In the genomic region with DNA sequence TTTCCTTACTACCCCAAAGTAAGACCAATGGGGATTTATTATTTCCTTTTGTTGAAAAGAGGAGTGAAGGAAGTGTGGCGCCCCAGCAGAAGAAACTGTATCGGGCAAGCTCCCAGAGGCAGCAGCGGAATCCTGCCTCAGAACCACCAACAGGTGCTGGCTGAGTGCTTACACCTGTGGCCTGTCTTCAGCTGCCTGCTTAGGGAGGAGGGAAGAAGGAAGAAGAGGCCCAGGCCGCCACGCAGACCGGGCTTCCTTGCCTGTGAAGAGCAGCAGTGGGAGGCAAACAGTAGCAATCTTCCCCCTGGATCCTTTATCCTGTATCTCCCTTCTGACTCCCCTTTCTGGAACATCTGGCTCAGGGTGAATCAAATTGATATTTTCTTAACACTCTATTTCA, we compare ENCODE assay signal across 20 cellular contexts.
DNase-seq lines count a peak whose midpoint lies in the region; ATAC-seq and TF ChIP-seq lines count a peak whose summit lies in the region.
"Had no signal": no experiment of that assay in that cellular context is flagged by ENCODE, and none has a peak within 500 bp of the region (broad histone marks: within the 10 kb centered on the region; RNA-seq: fewer than 3 reads in every experiment).

No MANE protein-coding gene starts in this region.

- TF ChIP-seq CTCF in H9 (conservative IDR thresholded peaks at IDR 0.05) (no peak), brain (conservative IDR thresholded peaks at IDR 0.05) (no peak), mesothelial cell of epicardium (IDR thresholded peaks at IDR 0.05; ENCODE audit: unreplicated experiment) (no peak)

- H3K23ac ChIP-seq in H9 (ENCODE audit: insufficient read length, low read depth, low read length): no peak overlapping the region

- H3K4ac ChIP-seq in H9 (ENCODE audit: low read depth, low read length): no peak overlapping the region

- H4K8ac ChIP-seq in H9 (replicated peaks; ENCODE audit: insufficient read length, low read depth, low read length): no peak overlapping the region

- H3K27ac Mint-ChIP-seq in H9 (peak overlapping the region; percentile 76 to 98 (median 95); a peak in 6 of 7 replicates), brain (peak overlapping the region in 3 of 5 experiments; percentile 14 to 58 (median 30)), mesothelial cell of epicardium (peak overlapping the region; percentile 10)

- H3K9me3 Mint-ChIP-seq in H9: peaks cover 14 to 17% of the 10 kb centered on the region in 2 experiments
- H3K9me3 Mint-ChIP-seq in brain: peaks cover 5 to 10% (median 9%) of the 10 kb centered on the region in 5 experiments
- peaks cover 7% of the 10 kb centered on the region for H3K9me3 Mint-ChIP-seq in mesothelial cell of epicardium

- no peaks in the 10 kb centered on the region for H3K79me1 ChIP-seq in H9 (ENCODE audit: insufficient read depth, low read depth, low read length, poor library complexity, severe bottlenecking)

- H2BK5ac ChIP-seq in H9 (ENCODE audit: insufficient read length, low read length): no peak overlapping the region

- DNase-seq in H9: peak; percentile 71
- peak; percentile 5 for DNase-seq in LHCN-M2 (ENCODE audit: low read depth)
- no peak for DNase-seq in mesothelial cell of epicardium (ENCODE audit: low spot score in 2 of 2, unreplicated experiment in 2 of 2)
- DNase-seq in stimulated activated CD4-positive, alpha-beta T cell treated with anti-CD3 and anti-CD28 coated beads, Interleukin-4, amount 100 ng/mL, for 24 hours: no peak
- no peak for DNase-seq in activated naive CD4-positive, alpha-beta T cell treated with anti-CD3 and anti-CD28 coated beads, Interleukin-2, amount 50 U/mL, for 16 hours
- DNase-seq in SKM-1 treated with dmso at 0.1 percent for 144 hours (lab: John Stamatoyannopoulos, UW; ENCODE audit: unreplicated experiment): no peak
- DNase-seq: ACHN, GM23248, KG1, NCI-H1417 treated with DMSO at 0.1 percent for 48 hours, NCI-H187 treated with DMSO at 0.1 percent for 48 hours, NCI-H2171 treated with DMSO at 0.1 percent for 48 hours, NCI-H774, OCI-M1, Right ventricle myocardium superior, T-helper 1 cell had no signal

- H2BK15ac ChIP-seq in H9 (ENCODE audit: low read depth, low read length): no peak overlapping the region

- no peak overlapping the region for H2BK12ac ChIP-seq in H9 (ENCODE audit: insufficient read length, low read depth, low read length)

- H3T11ph ChIP-seq in H9 (ENCODE audit: low read length): no peak overlapping the region

- peaks cover 13% of the 10 kb centered on the region for H3K4me1 ChIP-seq in H9 (ENCODE audit: insufficient read depth, low read length)

- H2AK5ac ChIP-seq in H9 (ENCODE audit: insufficient read length, low read length): no peak overlapping the region

- H3K4me3 Mint-ChIP-seq in H9 (no peak overlapping the region), brain (no peak overlapping the region), mesothelial cell of epicardium (no peak overlapping the region)

- H4K20me1 ChIP-seq in H9 (ENCODE audit: control insufficient read depth, insufficient read depth, insufficient read length): no peaks in the 10 kb centered on the region

- no peak overlapping the region for H3K9ac ChIP-seq in H9 (ENCODE audit: extremely low read depth, insufficient read length, low read length)
- H3K9ac ChIP-seq: GM23248 had no signal

- no peak overlapping the region for H2BK20ac ChIP-seq in H9 (ENCODE audit: low read depth, low read length, poor library complexity, severe bottlenecking)

- H3K14ac ChIP-seq in H9 (ENCODE audit: insufficient read depth, low read length): no peak overlapping the region

- no peak overlapping the region for H4K5ac ChIP-seq in H9 (ENCODE audit: insufficient read length, low read depth, low read length)

- peaks cover 37 to 61% (median 60%) of the 10 kb centered on the region in 3 experiments; a peak in 6 of 7 replicates for H3K36me3 Mint-ChIP-seq in H9 (ENCODE audit: insufficient read depth in 1 of 3, low read depth in 3 of 3)
- H3K36me3 Mint-ChIP-seq in brain: peaks cover 39% of the 10 kb centered on the region
- H3K36me3 Mint-ChIP-seq in mesothelial cell of epicardium: peaks cover 8% of the 10 kb centered on the region

- no peaks in the 10 kb centered on the region for H3K23me2 ChIP-seq in H9 (ENCODE audit: insufficient read length, low read depth, low read length, poor library complexity, severe bottlenecking)

- WGBS in H9 (ENCODE audit: extremely low coverage, insufficient read length, low lambda C conversion rate): no CpG with 5 or more reads among the region's 6 CpGs

- no peak overlapping the region for H3K4me2 ChIP-seq in H9 (ENCODE audit: insufficient read depth, insufficient read length, low read length)

- H3K27me3 Mint-ChIP-seq in H9 (ENCODE audit: low read depth) (peaks cover 2% of the 10 kb centered on the region; the same call in 1 of the 2 replicates), brain (peaks cover 4% of the 10 kb centered on the region), mesothelial cell of epicardium (ENCODE audit: low read depth) (no peaks in the 10 kb centered on the region)

- H3K27me3 ChIP-seq in H9 (ENCODE audit: insufficient read depth, low read length): no peaks in the 10 kb centered on the region

- no peak overlapping the region for H4K91ac ChIP-seq in H9 (ENCODE audit: insufficient read length, low read depth, low read length)

- no peak overlapping the region for H2BK120ac ChIP-seq in H9 (ENCODE audit: low read depth, low read length, poor library complexity, severe bottlenecking)

- no peak overlapping the region for H3K27ac ChIP-seq in H9 (ENCODE audit: insufficient read length, low read depth, low read length)
- H3K27ac ChIP-seq: C4-2B, GM23248, SK-N-MC had no signal

- no peak overlapping the region for H2AFZ ChIP-seq in H9 (ENCODE audit: low read length)
- H2AFZ ChIP-seq: GM23248 had no signal

- H3K79me2 ChIP-seq in H9 (ENCODE audit: insufficient read depth, low read length): no peaks in the 10 kb centered on the region

- no peak overlapping the region for H3K56ac ChIP-seq in H9 (ENCODE audit: insufficient read length, low read depth, low read length)

- H3K18ac ChIP-seq in H9 (ENCODE audit: insufficient read length, low read depth, low read length): no peak overlapping the region

- peaks cover 39% of the 10 kb centered on the region in 2 experiments for H3K4me1 Mint-ChIP-seq in H9
- peaks cover 26% of the 10 kb centered on the region for H3K4me1 Mint-ChIP-seq in brain
- H3K4me1 Mint-ChIP-seq in mesothelial cell of epicardium: peaks cover 17% of the 10 kb centered on the region

- ATAC-seq in GM21825 (IDR thresholded peaks at IDR 0.05; ENCODE audit: unreplicated experiment): no peak

- H3K9me3 ChIP-seq in H9 (ENCODE audit: control insufficient read depth, low read depth, low read length): no peaks in the 10 kb centered on the region

Comparison
In these comparisons a context has a peak if more than half of its experiments do, and no peak if none do; other contexts are left out.
1. DNase-seq: peak in H9 (single experiment) and LHCN-M2 (single experiment); none in mesothelial cell of epicardium (0 of 2), stimulated activated CD4-positive, alpha-beta T cell treated with anti-CD3 and anti-CD28 coated beads, Interleukin-4, amount 100 ng/mL, for 24 hours (single experiment), activated naive CD4-positive, alpha-beta T cell treated with anti-CD3 and anti-CD28 coated beads, Interleukin-2, amount 50 U/mL, for 16 hours (single experiment) and SKM-1 treated with dmso at 0.1 percent for 144 hours (single experiment).
2. H3K27ac Mint-ChIP-seq: peak in every context shown above with its lines; median percentile 95 in H9; 30 in brain; 10 in mesothelial cell of epicardium.